ENCODE assay signal across 31 cellular contexts in the genomic region with DNA sequence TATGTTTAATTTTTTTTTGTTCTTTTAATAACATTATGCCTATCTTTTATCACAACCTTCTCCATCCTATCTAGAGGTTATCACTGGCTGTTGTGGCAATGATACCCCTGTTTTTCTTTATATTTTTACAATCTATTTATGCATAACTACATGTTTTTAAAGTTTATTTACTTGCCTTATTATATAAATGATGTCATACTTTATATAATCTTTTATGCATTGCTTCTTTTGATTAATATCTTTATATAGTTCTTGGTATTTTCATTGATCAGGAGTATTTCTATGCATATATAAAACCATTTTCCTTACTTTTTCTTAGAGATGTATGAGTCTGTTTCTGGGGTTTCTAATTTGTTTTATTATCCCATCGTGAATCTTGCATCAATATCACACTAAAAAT.
"Had no signal": no experiment of that assay in that cellular context is flagged by ENCODE, and none has a peak within 500 bp of the region (broad histone marks: within the 10 kb centered on the region; RNA-seq: fewer than 3 reads in every experiment).

No MANE protein-coding gene starts in this region.

- H3K27me3 Mint-ChIP-seq: progenitor cell of endocrine pancreas; stimulated activated memory B cell treated with anti-CD40 and anti-IgM and Interleukin-4, amounts not matched to agents 10 μg/mL and 1 μg/mL and 100 μg/mL, for 72 hours; stimulated activated naive CD8-positive, alpha-beta T cell treated with anti-CD3 and anti-CD28 coated beads, Interleukin-15, amount 100 ng/mL, for 72 hours; type B pancreatic cell had no signal

- H3K9me3 ChIP-seq: ovary, psoas muscle, suprapubic skin, testis, tibial artery, upper lobe of right lung, uterus had no signal

- DNase-seq: natural killer cell; occipital lobe; ovary; posterior cingulate gyrus; psoas muscle; right cardiac atrium; spleen; stimulated activated CD4-positive, alpha-beta T cell treated with anti-CD3 and anti-CD28 coated beads, Interleukin-12 subunit alpha, Interleukin-12 subunit beta, amount 100 ng/mL, for 4 hours; stimulated activated CD4-positive, alpha-beta T cell treated with anti-CD3 and anti-CD28 coated beads, Interleukin-1b, Interleukin-23, amount 100 ng/mL, for 48 hours; stimulated activated CD4-positive, alpha-beta T cell treated with anti-CD3 and anti-CD28 coated beads, Interleukin-4, amount 100 ng/mL, for 1 hour; stimulated activated CD4-positive, alpha-beta T cell treated with anti-CD3 and anti-CD28 coated beads, Interleukin-4, amount 100 ng/mL, for 4 hours; stimulated activated CD8-positive, alpha-beta memory T cell treated with anti-CD3 and anti-CD28 coated beads, Interleukin-4, amount 100 ng/mL, for 48 hours; stimulated activated naive CD4-positive, alpha-beta T cell; stimulated activated naive CD8-positive, alpha-beta T cell treated with anti-CD3 and anti-CD28 coated beads, Interleukin-15, amount 100 ng/mL, for 72 hours; stimulated activated naive CD8-positive, alpha-beta T cell treated with anti-CD3 and anti-CD28 coated beads, Interleukin-15, Interleukin-2, amounts not matched to agents 100 U/mL and 50 U/mL, for 24 hours; substantia nigra; testis; tibial artery; transverse colon; upper lobe of right lung; uterus had no signal

- H3K36me3 ChIP-seq: neural progenitor cell, ovary, spleen, suprapubic skin, tibial artery, transverse colon, upper lobe of right lung, uterus had no signal

- H3K27ac Mint-ChIP-seq: natural killer cell; nephron; neural progenitor cell; progenitor cell of endocrine pancreas; stimulated activated memory B cell treated with anti-CD40 and anti-IgM and Interleukin-4, amounts not matched to agents 10 μg/mL and 1 μg/mL and 100 μg/mL, for 72 hours; stimulated activated naive CD8-positive, alpha-beta T cell treated with anti-CD3 and anti-CD28 coated beads, Interleukin-15, amount 100 ng/mL, for 72 hours; type B pancreatic cell had no signal

- H3K4me1 Mint-ChIP-seq: natural killer cell; nephron; neural progenitor cell; stimulated activated memory B cell treated with anti-CD40 and anti-IgM and Interleukin-4, amounts not matched to agents 10 μg/mL and 1 μg/mL and 100 μg/mL, for 72 hours; stimulated activated naive CD8-positive, alpha-beta T cell treated with anti-CD3 and anti-CD28 coated beads, Interleukin-15, amount 100 ng/mL, for 72 hours had no signal

- H3K4me3 Mint-ChIP-seq: natural killer cell; nephron; neural progenitor cell; stimulated activated memory B cell treated with anti-CD40 and anti-IgM and Interleukin-4, amounts not matched to agents 10 μg/mL and 1 μg/mL and 100 μg/mL, for 72 hours; stimulated activated naive CD8-positive, alpha-beta T cell treated with anti-CD3 and anti-CD28 coated beads, Interleukin-15, amount 100 ng/mL, for 72 hours; type B pancreatic cell had no signal

- H3K36me3 Mint-ChIP-seq: natural killer cell; neural progenitor cell; stimulated activated memory B cell treated with anti-CD40 and anti-IgM and Interleukin-4, amounts not matched to agents 10 μg/mL and 1 μg/mL and 100 μg/mL, for 72 hours; type B pancreatic cell had no signal

- ATAC-seq: natural killer cell; psoas muscle; right cardiac atrium; sciatic nerve; stimulated activated memory B cell treated with anti-CD40 and anti-IgM and Interleukin-4, amounts not matched to agents 10 μg/mL and 1 μg/mL and 100 μg/mL, for 72 hours; stimulated activated naive CD8-positive, alpha-beta T cell treated with anti-CD3 and anti-CD28 coated beads, Interleukin-15, amount 100 ng/mL, for 72 hours; stimulated activated naive CD8-positive, alpha-beta T cell treated with anti-CD3 and anti-CD28 coated beads, Interleukin-15, Interleukin-2, amounts not matched to agents 100 U/mL and 50 U/mL, for 24 hours; upper lobe of right lung had no signal

- H3K9me3 Mint-ChIP-seq: neural progenitor cell; stimulated activated memory B cell treated with anti-CD40 and anti-IgM and Interleukin-4, amounts not matched to agents 10 μg/mL and 1 μg/mL and 100 μg/mL, for 72 hours; stimulated activated naive CD8-positive, alpha-beta T cell treated with anti-CD3 and anti-CD28 coated beads, Interleukin-15, amount 100 ng/mL, for 72 hours had no signal

- H3K4me3 ChIP-seq: neural progenitor cell, ovary, psoas muscle, skin epidermis, smooth muscle cell, spleen, suprapubic skin, testis, tibial artery, transverse colon, upper lobe of right lung, uterus had no signal

- H3K27ac ChIP-seq: neural progenitor cell, ovary, parathyroid adenoma, psoas muscle, skin epidermis, spleen, suprapubic skin, testis, tibial artery, transverse colon, upper lobe of right lung, uterus had no signal

- H3K4me1 ChIP-seq: neural progenitor cell, parathyroid adenoma, psoas muscle, spleen, suprapubic skin, testis, tibial artery, transverse colon, upper lobe of right lung, uterus had no signal
